Comparison of ENCODE assay signal across 2 cellular contexts in the genomic region with DNA sequence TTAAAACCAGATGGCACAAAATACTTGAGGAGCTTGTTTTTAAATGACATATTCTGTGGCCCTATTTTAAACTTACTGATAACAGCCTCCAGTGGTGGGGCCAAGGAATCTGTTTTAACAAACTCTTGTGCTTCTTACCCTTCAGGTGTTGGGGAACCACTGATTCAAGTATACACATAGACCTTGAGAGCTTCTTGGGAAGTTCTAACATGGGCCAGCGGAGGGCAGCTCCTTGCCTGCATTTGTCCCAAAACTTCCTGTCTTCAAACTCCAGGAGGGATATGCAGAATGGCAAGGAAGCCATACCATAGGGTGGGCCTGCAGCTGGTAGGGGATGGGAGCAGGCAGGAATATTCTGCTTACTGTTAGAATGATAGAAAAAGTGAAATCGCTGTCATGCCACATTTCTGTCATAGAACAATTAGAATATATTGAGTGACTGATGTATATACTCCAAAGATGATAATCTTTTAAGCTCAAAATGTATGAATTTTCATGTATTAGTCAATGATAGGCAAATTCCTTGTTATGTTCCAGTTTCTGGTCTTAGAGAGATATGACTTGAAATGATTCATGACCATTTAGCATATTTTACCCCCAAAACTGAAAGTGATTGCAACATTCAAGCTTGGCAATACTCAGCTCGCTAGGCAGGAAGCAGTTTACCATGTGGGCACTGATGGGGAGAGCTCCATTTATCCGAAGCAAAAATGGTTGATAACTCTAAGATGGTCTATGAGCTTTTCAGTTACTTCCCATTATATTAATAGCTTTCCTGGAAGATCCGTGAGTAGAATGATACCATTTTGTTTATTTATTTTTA.
TF ChIP-seq lines count a peak whose summit lies in the region.

No MANE protein-coding gene starts in this region.

TF ChIP-seq in HCT116, 20 proteins besides CTCF, POLR2A, EP300 and RAD21:
- TF ChIP-seq YY1 (IDR thresholded peaks at IDR 0.05; ENCODE audit: extremely low read depth, insufficient replicate concordance, low read depth, low read length) (no peak), SP1 (IDR thresholded peaks at IDR 0.05; ENCODE audit: low read depth) (no peak), SRF (IDR thresholded peaks at IDR 0.05; ENCODE audit: low read depth) (no peak), CBX3 (IDR thresholded peaks at IDR 0.05; ENCODE audit: low read depth) (no peak), REST (IDR thresholded peaks at IDR 0.05; ENCODE audit: low read depth) (no peak), FOSL1 (IDR thresholded peaks at IDR 0.05; ENCODE audit: low read depth) (no peak), POLR2AphosphoS5 (IDR thresholded peaks at IDR 0.05; ENCODE audit: low read depth, low read length) (no peak)
- TF ChIP-seq, protein P1, sequence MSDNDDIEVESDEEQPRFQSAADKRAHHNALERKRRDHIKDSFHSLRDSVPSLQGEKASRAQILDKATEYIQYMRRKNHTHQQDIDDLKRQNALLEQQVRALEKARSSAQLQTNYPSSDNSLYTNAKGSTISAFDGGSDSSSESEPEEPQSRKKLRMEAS (IDR thresholded peaks at IDR 0.05), result no peak

TF ChIP-seq in WTC11, 78 proteins besides CTCF, POLR2A, EP300 and RAD21:
- TF ChIP-seq ZNF423 (CRISPR knock-in tag; IDR thresholded peaks at IDR 0.05), result 0 out of 2 replicates have a peak, but pooled peaks have one; percentile 6
- no peak for TF ChIP-seq MXD4 (CRISPR knock-in tag; IDR thresholded peaks at IDR 0.05; ENCODE audit: borderline replicate concordance)
- no peak for TF ChIP-seq ESRRA (CRISPR knock-in tag; IDR thresholded peaks at IDR 0.05; ENCODE audit: borderline replicate concordance)
- TF ChIP-seq HMGXB4 (CRISPR knock-in tag; IDR thresholded peaks at IDR 0.05), result no peak
TF ChIP-seq in WTC11: peak in this region for 1.
